Comparison of ENCODE assay signal across 31 cellular contexts in genomic region chr4:130309221-130309620, GRCh38.
DNase-seq lines count a peak whose midpoint lies in the region; ATAC-seq and TF ChIP-seq lines count a peak whose summit lies in the region.
"Had no signal": no experiment of that assay in that cellular context is flagged by ENCODE, and none has a peak within 500 bp of the region (broad histone marks: within the 10 kb centered on the region; RNA-seq: fewer than 3 reads in every experiment).

No MANE protein-coding gene starts in this region.

- DNase-seq in GM23338 (ENCODE audit: low spot score): no peak
- peak; percentile 35 to 94 for DNase-seq in HAP-1 (ENCODE audit: low spot score in 2 of 2)
- no peak for DNase-seq in activated CD4-positive, alpha-beta T cell treated with anti-CD3 and anti-CD28 coated beads for 1 hour
- no peak for DNase-seq in omental fat pad (ENCODE audit: low spot score)
- DNase-seq: 8988T; ACHN; AML-193; BE2C; C1 segment of cervical spinal cord; Caco-2; Calu3; CD4-positive, alpha-beta memory T cell; CD4-positive, alpha-beta T cell; CD4-positive, CD25-positive, alpha-beta regulatory T cell; CD8-positive, alpha-beta memory T cell; CD8-positive, alpha-beta T cell; COR-L47; DMS 273 treated with DMSO at 0.1 percent for 48 hours; DMS153; DMS53; DMS79; DMS79 treated with DMSO at 0.1 percent for 48 hours; DND-41; EL had no signal

- H3K36me3 Mint-ChIP-seq in GM23338 (ENCODE audit: low read depth): peaks cover 16% of the 10 kb centered on the region; the same call in 2 of the 3 replicates
- H3K36me3 Mint-ChIP-seq: CD14-positive monocyte; CD4-positive, alpha-beta memory T cell; CD4-positive, CD25-positive, alpha-beta regulatory T cell; CD8-positive, alpha-beta memory T cell; CD8-positive, alpha-beta T cell had no signal

- no peak overlapping the region for H3K27ac Mint-ChIP-seq in GM23338
- H3K27ac Mint-ChIP-seq: B cell; CD14-positive monocyte; CD4-positive, alpha-beta memory T cell; CD4-positive, alpha-beta T cell; CD4-positive, CD25-positive, alpha-beta regulatory T cell; CD8-positive, alpha-beta memory T cell; CD8-positive, alpha-beta T cell had no signal

- ATAC-seq in GM23338 (no peak), omental fat pad (ENCODE audit: low FRiP score) (no peak)
- ATAC-seq: A549; CD8-positive, alpha-beta T cell had no signal

- peaks cover 6% of the 10 kb centered on the region; the same call in 2 of the 3 replicates for H3K4me1 Mint-ChIP-seq in GM23338
- H3K4me1 Mint-ChIP-seq: B cell; CD14-positive monocyte; CD4-positive, alpha-beta memory T cell; CD4-positive, CD25-positive, alpha-beta regulatory T cell; CD8-positive, alpha-beta memory T cell had no signal

- H3K79me2 ChIP-seq in GM23338 (replicated peaks; ENCODE audit: insufficient read depth): no peaks in the 10 kb centered on the region

- H3K36me3 ChIP-seq in GM23338 (ENCODE audit: insufficient read depth) (no peaks in the 10 kb centered on the region), HAP-1 (replicated peaks) (no peaks in the 10 kb centered on the region)
- H3K36me3 ChIP-seq: BE2C; BLaER1; BLaER1 treated with 17β-estradiol and CSF1 and Interleukin-3, amounts not matched to agents 10 nM and 100 nM had no signal

- H3K27me3 Mint-ChIP-seq in GM23338 (ENCODE audit: insufficient read depth, low read depth, poor library complexity): no peaks in the 10 kb centered on the region
- H3K27me3 Mint-ChIP-seq: B cell; CD4-positive, alpha-beta memory T cell; CD4-positive, alpha-beta T cell; CD4-positive, CD25-positive, alpha-beta regulatory T cell; CD8-positive, alpha-beta memory T cell had no signal

- H3K4me3 Mint-ChIP-seq in GM23338: no peak overlapping the region
- H3K4me3 Mint-ChIP-seq: B cell; CD14-positive monocyte; CD4-positive, alpha-beta memory T cell; CD4-positive, alpha-beta T cell; CD4-positive, CD25-positive, alpha-beta regulatory T cell; CD8-positive, alpha-beta memory T cell; CD8-positive, alpha-beta T cell had no signal

- H3K27ac ChIP-seq in GM23338 (ENCODE audit: low read depth): no peak overlapping the region
- H3K27ac ChIP-seq: 22Rv1; A549; BLaER1; BLaER1 treated with 17β-estradiol and CSF1 and Interleukin-3, amounts not matched to agents 10 nM and 100 nM; C4-2B had no signal

- no peak for TF ChIP-seq CTCF in GM23338 (conservative IDR thresholded peaks at IDR 0.05; ENCODE audit: low read depth in 2 of 2)
- TF ChIP-seq CTCF in omental fat pad (IDR thresholded peaks at IDR 0.05): no peak

- H3K4me1 ChIP-seq in GM23338 (ENCODE audit: insufficient read depth): peaks cover 5% of the 10 kb centered on the region
- peaks cover 30% of the 10 kb centered on the region for H3K4me1 ChIP-seq in HAP-1
- H3K4me1 ChIP-seq: A549; BE2C; BLaER1; BLaER1 treated with 17β-estradiol and CSF1 and Interleukin-3, amounts not matched to agents 10 nM and 100 nM; Caco-2 had no signal

- H3K9me2 ChIP-seq in GM23338 (ENCODE audit: insufficient read depth): no peaks in the 10 kb centered on the region

- no peak overlapping the region for H3K4me2 ChIP-seq in GM23338
- H3K4me2 ChIP-seq: A549; BLaER1; BLaER1 treated with 17β-estradiol and CSF1 and Interleukin-3, amounts not matched to agents 10 nM and 100 nM had no signal

- in situ Hi-C loops in HAP-1 (cut with MboI; ENCODE audit: low sequenced_read_pairs): no loop called here

- H2AFZ ChIP-seq in GM23338: peak overlapping the region; percentile 2; the same call in 1 of the 2 replicates

- H3K9me3 ChIP-seq in HAP-1: no peaks in the 10 kb centered on the region
- H3K9me3 ChIP-seq: A549; BE2C; BLaER1; BLaER1 treated with 17β-estradiol and CSF1 and Interleukin-3, amounts not matched to agents 10 nM and 100 nM; Caco-2 had no signal

- H3K27me3 ChIP-seq in GM23338 (ENCODE audit: insufficient read depth): no peaks in the 10 kb centered on the region
- no peaks in the 10 kb centered on the region for H3K27me3 ChIP-seq in HAP-1 (ENCODE audit: low read depth)
- H3K27me3 ChIP-seq: BE2C; BLaER1; BLaER1 treated with 17β-estradiol and CSF1 and Interleukin-3, amounts not matched to agents 10 nM and 100 nM had no signal

- no peak overlapping the region for H3K4me3 ChIP-seq in GM23338
- no peak overlapping the region for H3K4me3 ChIP-seq in HAP-1
- H3K4me3 ChIP-seq: A549; BLaER1; BLaER1 treated with 17β-estradiol and CSF1 and Interleukin-3, amounts not matched to agents 10 nM and 100 nM had no signal

- no peaks in the 10 kb centered on the region for H4K20me1 ChIP-seq in GM23338 (replicated peaks; ENCODE audit: insufficient read depth)
- H4K20me1 ChIP-seq: BLaER1; BLaER1 treated with 17β-estradiol and CSF1 and Interleukin-3, amounts not matched to agents 10 nM and 100 nM had no signal

- no peaks in the 10 kb centered on the region for H3F3A ChIP-seq in GM23338 (replicated peaks; ENCODE audit: low read depth)

- peaks cover 5% of the 10 kb centered on the region; the same call in 2 of the 3 replicates for H3K9me3 Mint-ChIP-seq in GM23338

TF ChIP-seq in GM23338, 12 proteins besides CTCF, POLR2A, EP300 and RAD21 (continues in another document):
- TF ChIP-seq NANOG (IDR thresholded peaks at IDR 0.05; ENCODE audit: borderline replicate concordance): no peak
- TF ChIP-seq, protein P1, sequence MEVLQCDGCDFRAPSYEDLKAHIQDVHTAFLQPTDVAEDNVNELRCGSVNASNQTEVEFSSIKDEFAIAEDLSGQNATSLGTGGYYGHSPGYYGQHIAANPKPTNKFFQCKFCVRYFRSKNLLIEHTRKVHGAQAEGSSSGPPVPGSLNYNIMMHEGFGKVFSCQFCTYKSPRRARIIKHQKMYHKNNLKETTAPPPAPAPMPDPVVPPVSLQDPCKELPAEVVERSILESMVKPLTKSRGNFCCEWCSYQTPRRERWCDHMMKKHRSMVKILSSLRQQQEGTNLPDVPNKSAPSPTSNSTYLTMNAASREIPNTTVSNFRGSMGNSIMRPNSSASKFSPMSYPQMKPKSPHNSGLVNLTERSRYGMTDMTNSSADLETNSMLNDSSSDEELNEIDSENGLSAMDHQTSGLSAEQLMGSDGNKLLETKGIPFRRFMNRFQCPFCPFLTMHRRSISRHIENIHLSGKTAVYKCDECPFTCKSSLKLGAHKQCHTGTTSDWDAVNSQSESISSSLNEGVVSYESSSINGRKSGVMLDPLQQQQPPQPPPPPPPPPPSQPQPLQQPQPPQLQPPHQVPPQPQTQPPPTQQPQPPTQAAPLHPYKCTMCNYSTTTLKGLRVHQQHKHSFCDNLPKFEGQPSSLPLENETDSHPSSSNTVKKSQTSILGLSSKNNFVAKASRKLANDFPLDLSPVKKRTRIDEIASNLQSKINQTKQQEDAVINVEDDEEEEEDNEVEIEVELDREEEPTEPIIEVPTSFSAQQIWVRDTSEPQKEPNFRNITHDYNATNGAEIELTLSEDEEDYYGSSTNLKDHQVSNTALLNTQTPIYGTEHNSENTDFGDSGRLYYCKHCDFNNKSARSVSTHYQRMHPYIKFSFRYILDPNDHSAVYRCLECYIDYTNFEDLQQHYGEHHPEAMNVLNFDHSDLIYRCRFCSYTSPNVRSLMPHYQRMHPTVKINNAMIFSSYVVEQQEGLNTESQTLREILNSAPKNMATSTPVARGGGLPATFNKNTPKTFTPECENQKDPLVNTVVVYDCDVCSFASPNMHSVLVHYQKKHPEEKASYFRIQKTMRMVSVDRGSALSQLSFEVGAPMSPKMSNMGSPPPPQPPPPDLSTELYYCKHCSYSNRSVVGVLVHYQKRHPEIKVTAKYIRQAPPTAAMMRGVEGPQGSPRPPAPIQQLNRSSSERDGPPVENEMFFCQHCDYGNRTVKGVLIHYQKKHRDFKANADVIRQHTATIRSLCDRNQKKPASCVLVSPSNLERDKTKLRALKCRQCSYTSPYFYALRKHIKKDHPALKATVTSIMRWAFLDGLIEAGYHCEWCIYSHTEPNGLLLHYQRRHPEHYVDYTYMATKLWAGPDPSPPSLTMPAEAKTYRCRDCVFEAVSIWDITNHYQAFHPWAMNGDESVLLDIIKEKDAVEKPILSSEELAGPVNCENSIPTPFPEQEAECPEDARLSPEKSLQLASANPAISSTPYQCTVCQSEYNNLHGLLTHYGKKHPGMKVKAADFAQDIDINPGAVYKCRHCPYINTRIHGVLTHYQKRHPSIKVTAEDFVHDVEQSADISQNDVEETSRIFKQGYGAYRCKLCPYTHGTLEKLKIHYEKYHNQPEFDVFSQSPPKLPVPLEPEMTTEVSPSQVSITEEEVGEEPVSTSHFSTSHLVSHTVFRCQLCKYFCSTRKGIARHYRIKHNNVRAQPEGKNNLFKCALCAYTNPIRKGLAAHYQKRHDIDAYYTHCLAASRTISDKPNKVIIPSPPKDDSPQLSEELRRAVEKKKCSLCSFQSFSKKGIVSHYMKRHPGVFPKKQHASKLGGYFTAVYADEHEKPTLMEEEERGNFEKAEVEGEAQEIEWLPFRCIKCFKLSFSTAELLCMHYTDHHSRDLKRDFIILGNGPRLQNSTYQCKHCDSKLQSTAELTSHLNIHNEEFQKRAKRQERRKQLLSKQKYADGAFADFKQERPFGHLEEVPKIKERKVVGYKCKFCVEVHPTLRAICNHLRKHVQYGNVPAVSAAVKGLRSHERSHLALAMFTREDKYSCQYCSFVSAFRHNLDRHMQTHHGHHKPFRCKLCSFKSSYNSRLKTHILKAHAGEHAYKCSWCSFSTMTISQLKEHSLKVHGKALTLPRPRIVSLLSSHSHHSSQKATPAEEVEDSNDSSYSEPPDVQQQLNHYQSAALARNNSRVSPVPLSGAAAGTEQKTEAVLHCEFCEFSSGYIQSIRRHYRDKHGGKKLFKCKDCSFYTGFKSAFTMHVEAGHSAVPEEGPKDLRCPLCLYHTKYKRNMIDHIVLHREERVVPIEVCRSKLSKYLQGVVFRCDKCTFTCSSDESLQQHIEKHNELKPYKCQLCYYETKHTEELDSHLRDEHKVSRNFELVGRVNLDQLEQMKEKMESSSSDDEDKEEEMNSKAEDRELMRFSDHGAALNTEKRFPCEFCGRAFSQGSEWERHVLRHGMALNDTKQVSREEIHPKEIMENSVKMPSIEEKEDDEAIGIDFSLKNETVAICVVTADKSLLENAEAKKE (CRISPR knock-in tag; IDR thresholded peaks at IDR 0.05): no peak
- TF ChIP-seq ZNF114 (CRISPR knock-in tag; IDR thresholded peaks at IDR 0.05): no peak
- TF ChIP-seq STAT1 (IDR thresholded peaks at IDR 0.05; ENCODE audit: unreplicated experiment): no peak

Comparison
In these comparisons a context has a peak if more than half of its experiments do, and no peak if none do; other contexts are left out.
1. DNase-seq: peak in HAP-1 (2 of 2); none in GM23338 (single experiment), activated CD4-positive, alpha-beta T cell treated with anti-CD3 and anti-CD28 coated beads for 1 hour (single experiment) and omental fat pad (single experiment).